ENCODE assay signal across 1 cellular context in genomic region chrX:118179161-118179560, GRCh38.
TF ChIP-seq lines count a peak whose summit lies in the region.

No MANE protein-coding gene starts in this region.

TF ChIP-seq in H1, 55 proteins besides CTCF, POLR2A, EP300 and RAD21:
- TF ChIP-seq SIRT6 (IDR thresholded peaks at IDR 0.05; ENCODE audit: low read length) (no peak), POLR2AphosphoS5 (IDR thresholded peaks at IDR 0.05; ENCODE audit: low read depth, low read length) (no peak), SRF (IDR thresholded peaks at IDR 0.05; ENCODE audit: low read depth, low read length) (no peak), KDM4A (IDR thresholded peaks at IDR 0.05; ENCODE audit: low read depth, low read length, severe bottlenecking) (no peak), PHF8 (conservative IDR thresholded peaks at IDR 0.05; ENCODE audit: low read depth, low read length) (no peak), EGR1 (IDR thresholded peaks at IDR 0.05; ENCODE audit: borderline replicate concordance, low read depth, low read length) (no peak), SIX5 (IDR thresholded peaks at IDR 0.05; ENCODE audit: low read depth, low read length) (no peak), ATF3 (IDR thresholded peaks at IDR 0.05; ENCODE audit: insufficient read depth, low read depth, low read length) (no peak), TBP (IDR thresholded peaks at IDR 0.05; ENCODE audit: low read depth, low read length) (no peak), NRF1 (IDR thresholded peaks at IDR 0.05; ENCODE audit: low read depth, low read length) (no peak), RNF2 (IDR thresholded peaks at IDR 0.05; ENCODE audit: borderline replicate concordance, low read depth, low read length, missing control alignments, poor library complexity, severe bottlenecking) (no peak)
